In the genomic region with DNA sequence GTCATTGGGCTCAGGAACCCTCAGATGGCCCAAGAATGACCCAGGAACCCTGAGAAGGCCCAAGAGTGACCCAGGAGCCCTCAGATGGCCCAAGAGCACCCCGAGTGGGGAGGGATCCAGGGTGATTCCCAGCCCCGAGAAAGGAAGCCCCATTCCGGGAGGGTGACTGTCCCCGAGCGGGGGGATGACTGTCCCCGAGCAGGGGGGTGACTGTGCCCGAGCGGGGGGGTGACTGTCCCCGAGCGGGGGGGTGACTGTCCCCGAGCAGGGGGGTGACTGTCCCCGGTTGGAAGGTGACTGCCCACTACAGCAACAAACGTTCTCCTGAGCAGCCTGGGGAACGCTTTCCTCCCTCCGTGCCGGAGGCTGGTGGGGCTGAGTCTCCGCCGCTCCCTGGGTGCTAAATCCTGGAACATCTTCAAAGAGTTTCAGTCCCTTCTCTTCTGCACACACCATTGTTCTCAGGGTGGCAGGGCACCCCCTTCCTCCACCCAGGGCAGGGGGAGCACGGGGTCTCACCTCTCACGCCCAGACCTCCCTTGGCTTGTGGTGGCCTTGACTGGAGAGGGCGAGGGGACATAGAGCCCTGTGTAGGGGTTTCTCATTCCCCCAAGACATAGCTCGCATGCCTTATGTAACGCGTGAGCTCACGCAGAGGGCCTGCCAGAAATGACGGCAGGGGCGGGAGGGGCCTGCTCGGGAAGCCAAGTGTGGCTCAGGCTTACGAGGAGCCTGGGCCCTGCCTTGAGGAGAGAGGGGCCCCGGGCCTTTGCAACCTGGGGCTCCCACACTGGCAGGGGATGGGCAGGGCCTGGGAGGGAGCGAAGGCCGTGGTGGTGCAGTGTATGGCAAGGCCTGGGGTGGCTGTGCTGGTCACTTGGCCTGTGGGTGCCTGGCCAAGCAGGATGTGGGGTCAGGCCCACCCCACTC, we compare ENCODE assay signal across 10 cellular contexts. TPM values are rescaled to one million over a fixed set of nuclear protein-coding genes. Genes with fewer than 3 reads are reported as not detected.
DNase-seq lines count a peak whose midpoint lies in the region; ATAC-seq and TF ChIP-seq lines count a peak whose summit lies in the region.
"Had no signal": no experiment of that assay in that cellular context is flagged by ENCODE, and none has a peak within 500 bp of the region (broad histone marks: within the 10 kb centered on the region; RNA-seq: fewer than 3 reads in every experiment).

No MANE protein-coding gene starts in this region.

- peak overlapping the region; percentile 61 to 90 (median 82); a peak in 19 of 22 replicates for H3K27ac ChIP-seq in BLaER1 treated with 17β-estradiol and CSF1 and Interleukin-3, amounts not matched to agents 10 nM and 100 nM
- H3K27ac ChIP-seq in right cardiac atrium (ENCODE audit: low read length) = peak overlapping the region; percentile 94

- peaks cover 4% of the 10 kb centered on the region for H3K27me3 Mint-ChIP-seq in brain
- H3K27me3 Mint-ChIP-seq: activated CD8-positive, alpha-beta T cell treated with anti-CD3 and anti-CD28 coated beads for 36 hours had no signal

- H3K4me3 Mint-ChIP-seq in brain = peak overlapping the region in 2 of 5 experiments; percentile 42 to 59
- H3K4me3 Mint-ChIP-seq: activated CD8-positive, alpha-beta T cell treated with anti-CD3 and anti-CD28 coated beads for 36 hours had no signal

- ATAC-seq in right cardiac atrium (peak; percentile 67 to 77), HG03135 (IDR thresholded peaks at IDR 0.05; ENCODE audit: unreplicated experiment) (no peak), GM19324 (IDR thresholded peaks at IDR 0.05; ENCODE audit: low FRiP score, unreplicated experiment) (no peak)
- ATAC-seq: activated CD8-positive, alpha-beta T cell treated with anti-CD3 and anti-CD28 coated beads for 36 hours had no signal

- no peaks in the 10 kb centered on the region for H3K36me3 Mint-ChIP-seq in brain

- H3K9me3 ChIP-seq in BLaER1 treated with 17β-estradiol and CSF1 and Interleukin-3, amounts not matched to agents 10 nM and 100 nM (replicated peaks in 1 of 11) = no peaks in the 10 kb centered on the region
- no peaks in the 10 kb centered on the region for H3K9me3 ChIP-seq in right cardiac atrium (ENCODE audit: control insufficient read depth, low read length)

- H4K20me1 ChIP-seq in BLaER1 treated with 17β-estradiol and CSF1 and Interleukin-3, amounts not matched to agents 10 nM and 100 nM = peaks cover 0 to 6% (median 0%) of the 10 kb centered on the region in 11 experiments; a peak in 1 of 22 replicates

- H3K36me3 ChIP-seq in BLaER1 treated with 17β-estradiol and CSF1 and Interleukin-3, amounts not matched to agents 10 nM and 100 nM = no peaks in the 10 kb centered on the region

- peak overlapping the region; percentile 68 to 81 (median 78) for H3K9ac ChIP-seq in BLaER1 treated with 17β-estradiol and CSF1 and Interleukin-3, amounts not matched to agents 10 nM and 100 nM

- no peaks in the 10 kb centered on the region for H3K27me3 ChIP-seq in BLaER1 treated with 17β-estradiol and CSF1 and Interleukin-3, amounts not matched to agents 10 nM and 100 nM
- H3K27me3 ChIP-seq in right cardiac atrium (ENCODE audit: control insufficient read depth, insufficient read depth) = no peaks in the 10 kb centered on the region

- H3K4me2 ChIP-seq in BLaER1 treated with 17β-estradiol and CSF1 and Interleukin-3, amounts not matched to agents 10 nM and 100 nM = peak overlapping the region; percentile 76 to 97 (median 93)

- TF ChIP-seq CTCF in brain (conservative IDR thresholded peaks at IDR 0.05) = no peak

- WGBS in right cardiac atrium = 18% methylated on average over 32 of the region's 32 CpGs

- H3K4me1 Mint-ChIP-seq in brain = peaks cover 39% of the 10 kb centered on the region

- peaks cover 30 to 48% (median 38%) of the 10 kb centered on the region in 10 experiments for H3K4me1 ChIP-seq in BLaER1 treated with 17β-estradiol and CSF1 and Interleukin-3, amounts not matched to agents 10 nM and 100 nM
- H3K4me1 ChIP-seq in right cardiac atrium (ENCODE audit: control insufficient read depth, insufficient read depth, low read length) = peaks cover 21% of the 10 kb centered on the region

- DNase-seq in right cardiac atrium = peak; percentile 90 to 96 (median 95)
- DNase-seq in putamen (ENCODE audit: low spot score) = peak; percentile 80
- DNase-seq in NCI-H146 (lab: John Stamatoyannopoulos, UW) = no peak
- no peak for DNase-seq in kidney glomerular epithelial cell (lab: John Stamatoyannopoulos, UW)
- DNase-seq: activated CD8-positive, alpha-beta T cell treated with anti-CD3 and anti-CD28 coated beads for 36 hours; NCI-H1694 treated with DMSO at 0.1 percent for 48 hours had no signal

- peak overlapping the region in 6 of 10 experiments; percentile 21 to 60 (median 45); a peak in 5 of 20 replicates for H3K4me3 ChIP-seq in BLaER1 treated with 17β-estradiol and CSF1 and Interleukin-3, amounts not matched to agents 10 nM and 100 nM
- H3K4me3 ChIP-seq in right cardiac atrium (ENCODE audit: low read length) = peak overlapping the region; percentile 2

- intact Hi-C loops in right cardiac atrium (cut with DNase I) = loop anchor here in 1 of 4 donors (2.0 kb wide), 1 partner anchor 15 kb away; a partner anchor contains a TSS

- H3K27ac Mint-ChIP-seq in brain = peak overlapping the region; percentile 83 to 99 (median 95)
- H3K27ac Mint-ChIP-seq: activated CD8-positive, alpha-beta T cell treated with anti-CD3 and anti-CD28 coated beads for 36 hours had no signal

- H3K9me3 Mint-ChIP-seq in brain = peaks cover 0 to 3% (median 0%) of the 10 kb centered on the region in 5 experiments
- H3K9me3 Mint-ChIP-seq: activated CD8-positive, alpha-beta T cell treated with anti-CD3 and anti-CD28 coated beads for 36 hours had no signal

RNA-seq across cellular contexts. Expression of a gene that starts 14.3 kb away (rescaled TPM):
- polyA plus RNA-seq in brain (ENCODE audit: insufficient read depth, low read depth, low replicate concordance) (48.5 TPM), right cardiac atrium (35.6 TPM)
- 10 to 100 TPM; 56.7 to 83.1 (median 68.9) TPM for total RNA-seq in right cardiac atrium

RNA-seq across cellular contexts. Expression of a gene that starts 19.3 kb away (rescaled TPM):
- 112 TPM for polyA plus RNA-seq in brain (ENCODE audit: insufficient read depth, low read depth, low replicate concordance)
- 10 to 100 TPM; 35.5 to 49.3 (median 37.2) TPM for total RNA-seq in right cardiac atrium
- polyA plus RNA-seq in right cardiac atrium = 56.3 TPM

Comparison
In these comparisons a context has a peak if more than half of its experiments do, and no peak if none do; other contexts are left out.
1. ATAC-seq: peak in right cardiac atrium (2 of 2); none in HG03135 (single experiment) and GM19324 (single experiment).
2. DNase-seq: peak in right cardiac atrium (3 of 3) and putamen (single experiment); none in NCI-H146 (single experiment) and kidney glomerular epithelial cell (single experiment).